In genomic region chr17:30906101-30906911, GRCh38 we compare ENCODE assay signal across 8 cellular contexts. TPM values are rescaled to one million over a fixed set of nuclear protein-coding genes. Genes with fewer than 3 reads are reported as not detected.
DNase-seq lines count a peak whose midpoint lies in the region; ATAC-seq, FAIRE-seq and TF ChIP-seq lines count a peak whose summit lies in the region.

TEFM (minus strand) TSS chr17:30906238; CDS start chr17:30906198, 40 bp downstream.

- ATAC-seq in GM21526 (IDR thresholded peaks at IDR 0.05; ENCODE audit: low FRiP score, unreplicated experiment): peak; percentile 80

- H3K79me2 ChIP-seq in PC-9 (ENCODE audit: low read depth): peaks cover 20% of the 10 kb centered on the region

- BruUV-seq in PC-9 (replicated peaks; lab: Mats Ljungman, UMichigan): TSS peak; percentile 61

- peak within 1 kb of the TSS; percentile 80 for H3K4me2 ChIP-seq in PC-9

- peak; percentile 41 for FAIRE-seq in D721Med (lab: Jason Lieb, UNC)

- H4K20me1 ChIP-seq in PC-9 (ENCODE audit: insufficient read depth): no peaks in the 10 kb centered on the region

- H3K4me1 ChIP-seq in PC-9 (replicated peaks; ENCODE audit: insufficient read depth): no peaks in the 10 kb centered on the region; the same call in 1 of the 2 replicates

- no peaks in the 10 kb centered on the region for H3K9me3 ChIP-seq in PC-9 (ENCODE audit: insufficient read depth, low read depth)

- peak within 1 kb of the TSS; percentile 94 for H2AFZ ChIP-seq in PC-9

- POLR2A ChIA-PET in PC-9 (lab: Charles Lee; ENCODE audit: unreplicated experiment): interaction anchor here (0.7 to 0.9 kb wide), 2 partner anchors 21 to 399 kb away, joined by 3 read pairs; no protein-coding TSS in a partner anchor

- peak; percentile 78 for DNase-seq in D721Med (ENCODE audit: insufficient read length, low spot score)
- DNase-seq in HuH-7.5 (ENCODE audit: low spot score): peak; percentile 66
- peak; percentile 82 to 91 for DNase-seq in PC-9
- peak; percentile 93 for DNase-seq in activated T-cell treated with anti-CD3 and anti-CD28 coated beads, Interleukin-2, amount 50 U/mL, for 1 hour
- peak; percentile 64 for DNase-seq in epithelial cell of proximal tubule (ENCODE audit: low read depth)
- DNase-seq in mucosa of gallbladder (ENCODE audit: low spot score): peak; percentile 89
- peak; percentile 83 for DNase-seq in stimulated activated CD8-positive, alpha-beta memory T cell treated with anti-CD3 and anti-CD28 coated beads, Interleukin-4, amount 100 ng/mL, for 24 hours (ENCODE audit: low read depth)

- peaks cover 7% of the 10 kb centered on the region; the same call in 1 of the 2 replicates for H3K36me3 ChIP-seq in PC-9 (ENCODE audit: low read depth)

- CTCF ChIA-PET in PC-9 (lab: Charles Lee): no interaction called here

- no peaks in the 10 kb centered on the region for H3K9me2 ChIP-seq in PC-9 (ENCODE audit: insufficient read depth)

- TF ChIP-seq CTCF in D721Med (IDR thresholded peaks at IDR 0.05; ENCODE audit: insufficient read depth, missing control alignments) (no peak), PC-9 (conservative IDR thresholded peaks at IDR 0.05) (no peak), epithelial cell of proximal tubule (conservative IDR thresholded peaks at IDR 0.05; ENCODE audit: low read depth, low read length) (no peak)

- peaks cover 16% of the 10 kb centered on the region; the same call in 1 of the 2 replicates for H3F3A ChIP-seq in PC-9 (ENCODE audit: insufficient read depth, low read depth)

- intact Hi-C loops in PC-9 (cut with micrococcal nuclease; ENCODE audit: unreplicated experiment): loop anchor here (1.0 to 5.0 kb wide), 2 partner anchors 64 to 466 kb away; no protein-coding TSS in a partner anchor

- H3K4me3 ChIP-seq in PC-9 (peak within 1 kb of the TSS; percentile 85), epithelial cell of proximal tubule (ENCODE audit: low read depth, low read length) (peak within 1 kb of the TSS; percentile 99)

- H3K27ac ChIP-seq in PC-9: peak within 1 kb of the TSS; percentile 34

- no peaks in the 10 kb centered on the region for H3K27me3 ChIP-seq in PC-9 (ENCODE audit: insufficient read depth, low read depth)

RNA-seq across cellular contexts. Expression of gene TEFM, which starts in this region (rescaled TPM):
- total RNA-seq in PC-9 (2021): 13.3 and 14.8 TPM in 2 replicates
- total RNA-seq in epithelial cell of proximal tubule: 7.8 and 14.5 TPM in 2 replicates
- 12.0 TPM for total RNA-seq in mucosa of gallbladder

Comparison
In these comparisons a context has a peak if more than half of its experiments do, and no peak if none do; other contexts are left out.
1. Peak in every context shown above with its lines: DNase-seq, ATAC-seq, H3K4me3 ChIP-seq and H3K27ac ChIP-seq.